8 cellular contexts compared by ENCODE assay signal in the genomic region with DNA sequence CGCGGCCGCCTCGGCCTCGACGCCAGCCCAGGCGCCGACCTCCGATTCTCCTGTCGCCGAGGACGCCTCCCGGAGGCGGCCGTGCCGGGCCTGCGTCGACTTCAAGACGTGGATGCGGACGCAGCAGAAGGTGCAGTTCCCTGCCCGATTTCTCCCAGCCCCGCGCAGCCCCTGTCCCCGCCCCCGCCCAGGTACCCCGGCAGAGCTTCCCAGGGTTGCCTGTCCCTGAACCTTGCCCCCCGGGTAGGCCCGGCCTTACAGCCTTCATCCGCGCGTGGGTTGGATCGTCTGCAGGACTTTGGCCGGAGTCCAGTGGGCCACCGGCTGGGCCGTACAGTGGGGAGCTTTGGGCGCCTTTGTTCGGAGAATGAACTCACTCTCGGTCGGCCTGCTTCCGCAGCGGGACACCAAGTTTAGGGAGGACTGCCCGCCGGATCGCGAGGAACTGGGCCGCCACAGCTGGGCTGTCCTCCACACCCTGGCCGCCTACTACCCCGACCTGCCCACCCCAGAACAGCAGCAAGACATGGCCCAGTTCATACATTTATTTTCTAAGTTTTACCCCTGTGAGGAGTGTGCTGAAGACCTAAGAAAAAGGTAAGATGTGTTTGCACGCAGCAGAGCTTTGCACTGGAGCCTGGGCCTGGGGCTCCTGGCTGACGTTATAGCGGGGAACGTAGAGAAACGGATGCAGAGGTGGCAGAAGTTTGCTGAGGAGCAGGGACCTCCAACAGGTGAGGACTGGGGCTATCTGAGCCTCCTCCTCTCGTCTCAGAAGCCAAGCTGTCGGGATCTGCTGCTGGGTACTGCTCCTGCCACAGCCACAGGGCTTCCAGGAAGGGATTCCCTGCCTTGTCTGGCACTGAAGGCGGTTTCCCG. TPM values are rescaled to one million over a fixed set of nuclear protein-coding genes. Genes with fewer than 3 reads are reported as not detected.
DNase-seq lines count a peak whose midpoint lies in the region; ATAC-seq and TF ChIP-seq lines count a peak whose summit lies in the region.

No MANE protein-coding gene starts in this region.

- peaks cover 26% of the 10 kb centered on the region for H3K4me1 ChIP-seq in colonic mucosa
- H3K4me1 ChIP-seq in mucosa of descending colon (ENCODE audit: low read depth): peaks cover 59% of the 10 kb centered on the region

- no peaks in the 10 kb centered on the region for H3K9me3 ChIP-seq in MG63
- no peaks in the 10 kb centered on the region for H3K9me3 ChIP-seq in colonic mucosa
- no peaks in the 10 kb centered on the region for H3K9me3 ChIP-seq in mucosa of descending colon

- intact Hi-C loops in colonic mucosa (cut with DNase I): no loop called here
- intact Hi-C loops in mucosa of descending colon (cut with DNase I, micrococcal nuclease): no loop called here

- no peak for TF ChIP-seq CTCF in colonic mucosa (IDR thresholded peaks at IDR 0.05)
- no peak for TF ChIP-seq CTCF in mucosa of descending colon (IDR thresholded peaks at IDR 0.05)

- peak; percentile 1 for ATAC-seq in mucosa of descending colon

- peaks cover 21% of the 10 kb centered on the region for H3K27me3 ChIP-seq in MG63
- H3K27me3 ChIP-seq in colonic mucosa: peaks cover 18% of the 10 kb centered on the region

- DNase-seq in stimulated activated CD4-positive, alpha-beta T cell treated with anti-CD3 and anti-CD28 coated beads, Interleukin-4, amount 100 ng/mL, for 24 hours: peak; percentile 32
- no peak for DNase-seq in stimulated activated CD4-positive, alpha-beta T cell treated with anti-CD3 and anti-CD28 coated beads, Interleukin-15, amount 100 ng/mL, for 24 hours
- DNase-seq in MG63: peak; percentile 47
- DNase-seq in colonic mucosa: peak; percentile 65
- DNase-seq in mucosa of descending colon: peak in 2 of 3 donors; percentile 65 to 77
- no peak for DNase-seq in dedifferentiated amniotic fluid mesenchymal stem cell (ENCODE audit: extremely low spot score)
- no peak for DNase-seq in pons (ENCODE audit: low spot score)
- no peak for DNase-seq in NCI-H1436 (lab: John Stamatoyannopoulos, UW)

- peak overlapping the region; percentile 93 for H3K27ac ChIP-seq in colonic mucosa

- H3K36me3 ChIP-seq in MG63: peaks cover 23% of the 10 kb centered on the region
- peaks cover 5% of the 10 kb centered on the region for H3K36me3 ChIP-seq in colonic mucosa
- no peaks in the 10 kb centered on the region for H3K36me3 ChIP-seq in mucosa of descending colon (ENCODE audit: low read depth)

- peak overlapping the region; percentile 67 for H3K4me3 ChIP-seq in MG63
- H3K4me3 ChIP-seq in colonic mucosa: peak overlapping the region; percentile 87
- peak overlapping the region; percentile 83 for H3K4me3 ChIP-seq in mucosa of descending colon

- H3K9ac ChIP-seq in colonic mucosa (ENCODE audit: low read depth in 2 of 2, low read length in 2 of 2): peak overlapping the region; percentile 63 to 70

RNA-seq across cellular contexts. Expression of a gene that starts 0.6 kb away (rescaled TPM):
- total RNA-seq in MG63 (2014; rRNA removed; shearing (Covaris generic); ENCODE audit: low replicate concordance): 39.9 and 64.5 TPM in 2 replicates
- total RNA-seq in colonic mucosa: 10 to 100 TPM; 76.6 to 79.5 TPM
- total RNA-seq in mucosa of descending colon: 10 to 100 TPM; 42.1 to 75.5 (median 68.8) TPM

RNA-seq across cellular contexts. Expression of a gene that starts 3.3 kb away (rescaled TPM):
- not detected in 2 replicates for total RNA-seq in MG63 (2014; rRNA removed; shearing (Covaris generic); ENCODE audit: low replicate concordance)
- total RNA-seq in colonic mucosa (10 to 100 TPM; 43.9 to 80.1 TPM), mucosa of descending colon (10 to 100 TPM; 12.2 to 39.9 (median 27.1) TPM)

RNA-seq across cellular contexts. Expression of a gene that starts 5.2 kb away (rescaled TPM):
- total RNA-seq in MG63 (2014; rRNA removed; shearing (Covaris generic); ENCODE audit: low replicate concordance): 0.07 TPM in 1 of 2 replicates, not detected in the other
- total RNA-seq in colonic mucosa (1 to 10 TPM; 1.5 to 1.9 TPM), mucosa of descending colon (1 to 10 TPM; 1.3 to 7.9 (median 1.5) TPM)

RNA-seq across cellular contexts. Expression of a gene that starts 12.7 kb away (rescaled TPM):
- 75.4 and 134 TPM in 2 replicates for total RNA-seq in MG63 (2014; rRNA removed; shearing (Covaris generic); ENCODE audit: low replicate concordance)
- total RNA-seq in colonic mucosa (10 to 100 TPM; 19.4 to 43.1 TPM), mucosa of descending colon (10 to 100 TPM; 21.6 to 25.5 (median 24.0) TPM)

RNA-seq across cellular contexts. Expression of a gene that starts 17.9 kb away (rescaled TPM):
- total RNA-seq in MG63 (2014; rRNA removed; shearing (Covaris generic); ENCODE audit: low replicate concordance): not detected in 2 replicates
- total RNA-seq in colonic mucosa (not detected), mucosa of descending colon (not detected)

Comparison
In these comparisons a context has a peak if more than half of its experiments do, and no peak if none do; other contexts are left out.
1. DNase-seq: peak in stimulated activated CD4-positive, alpha-beta T cell treated with anti-CD3 and anti-CD28 coated beads, Interleukin-4, amount 100 ng/mL, for 24 hours (single experiment), MG63 (single experiment), colonic mucosa (single experiment) and mucosa of descending colon (2 of 3); none in stimulated activated CD4-positive, alpha-beta T cell treated with anti-CD3 and anti-CD28 coated beads, Interleukin-15, amount 100 ng/mL, for 24 hours (single experiment), dedifferentiated amniotic fluid mesenchymal stem cell (single experiment), pons (single experiment) and NCI-H1436 (single experiment).
2. RNA of a gene that starts 3.3 kb away (total RNA-seq): 43.9 to 80.1 TPM in colonic mucosa and 12.2 to 39.9 TPM in mucosa of descending colon; not detected in MG63; every median in the first group is over 10 times any median in the second.
3. Peak in every context shown above with its lines, with median percentiles within 50 percentile points of each other: H3K4me3 ChIP-seq.